ENCODE assay signal across 21 cellular contexts in the genomic region with DNA sequence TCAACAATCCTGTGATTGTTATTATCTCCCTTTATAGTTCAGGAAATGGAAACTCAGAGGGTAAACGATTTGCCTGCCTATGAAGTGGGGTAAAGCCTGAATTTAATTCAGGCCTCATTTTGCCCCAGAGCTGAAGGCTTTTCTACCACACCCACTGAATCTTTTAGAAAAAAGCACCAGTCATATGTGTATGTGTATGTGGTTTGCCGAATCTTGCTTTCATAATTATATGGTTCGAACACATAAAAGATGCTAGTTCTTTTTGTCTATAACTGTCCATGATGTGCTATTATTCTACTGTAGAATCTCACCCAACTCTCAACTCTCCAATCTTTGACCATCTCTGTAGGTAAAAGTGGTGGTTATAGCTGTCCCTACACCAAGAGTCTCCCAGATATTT.
"Had no signal": no experiment of that assay in that cellular context is flagged by ENCODE, and none has a peak within 500 bp of the region (broad histone marks: within the 10 kb centered on the region; RNA-seq: fewer than 3 reads in every experiment).

No MANE protein-coding gene starts in this region.

- H3K4me3 Mint-ChIP-seq: activated CD4-positive, alpha-beta T cell treated with anti-CD3 and anti-CD28 coated beads, Interleukin-2, amount 10 ng/mL, durations not matched to agents 7 days and 5 days; activated CD8-positive, alpha-beta T cell treated with anti-CD3 and anti-CD28 coated beads for 36 hours; activated naive CD4-positive, alpha-beta T cell treated with anti-CD3 and anti-CD28 coated beads for 36 hours; activated T-cell treated with anti-CD3 and anti-CD28 coated beads, Interleukin-2, amount 50 U/mL, for 24 hours; neural crest cell; T-helper 17 cell had no signal

- DNase-seq: activated CD4-positive, alpha-beta T cell treated with anti-CD3 and anti-CD28 coated beads, Interleukin-2, amount 10 ng/mL, durations not matched to agents 7 days and 5 days; activated CD8-positive, alpha-beta T cell treated with anti-CD3 and anti-CD28 coated beads for 36 hours; activated naive CD4-positive, alpha-beta T cell treated with anti-CD3 and anti-CD28 coated beads for 36 hours; activated T-cell treated with anti-CD3 and anti-CD28 coated beads, Interleukin-2, amount 50 U/mL, for 24 hours; amygdala; body of pancreas; dermis blood vessel endothelial cell; effector CD8-positive, alpha-beta T cell; foreskin melanocyte; glutamatergic neuron; hippocampal formation; kidney glomerular epithelial cell; ovary; stimulated activated CD4-positive, alpha-beta T cell treated with anti-CD3 and anti-CD28 coated beads, Interleukin-2, amount 100 ng/mL, for 48 hours; stimulated activated CD8-positive, alpha-beta memory T cell treated with anti-CD3 and anti-CD28 coated beads, Interleukin-4, amount 100 ng/mL, for 48 hours; stimulated activated naive CD4-positive, alpha-beta T cell; SW 1271; T-helper 17 cell; testis; upper lobe of left lung had no signal

- H3K27ac Mint-ChIP-seq: activated CD4-positive, alpha-beta T cell treated with anti-CD3 and anti-CD28 coated beads, Interleukin-2, amount 10 ng/mL, durations not matched to agents 7 days and 5 days; activated CD8-positive, alpha-beta T cell treated with anti-CD3 and anti-CD28 coated beads for 36 hours; activated naive CD4-positive, alpha-beta T cell treated with anti-CD3 and anti-CD28 coated beads for 36 hours; activated T-cell treated with anti-CD3 and anti-CD28 coated beads, Interleukin-2, amount 50 U/mL, for 24 hours; T-helper 17 cell had no signal

- ATAC-seq: activated CD8-positive, alpha-beta T cell treated with anti-CD3 and anti-CD28 coated beads for 36 hours; body of pancreas; T-helper 17 cell had no signal

- H3K27me3 Mint-ChIP-seq: activated CD4-positive, alpha-beta T cell treated with anti-CD3 and anti-CD28 coated beads, Interleukin-2, amount 10 ng/mL, durations not matched to agents 7 days and 5 days; activated CD8-positive, alpha-beta T cell treated with anti-CD3 and anti-CD28 coated beads for 36 hours; activated T-cell treated with anti-CD3 and anti-CD28 coated beads, Interleukin-2, amount 50 U/mL, for 24 hours had no signal

- H3K9me3 Mint-ChIP-seq: activated CD4-positive, alpha-beta T cell treated with anti-CD3 and anti-CD28 coated beads, Interleukin-2, amount 10 ng/mL, durations not matched to agents 7 days and 5 days; activated CD8-positive, alpha-beta T cell treated with anti-CD3 and anti-CD28 coated beads for 36 hours; activated naive CD4-positive, alpha-beta T cell treated with anti-CD3 and anti-CD28 coated beads for 36 hours; activated T-cell treated with anti-CD3 and anti-CD28 coated beads, Interleukin-2, amount 50 U/mL, for 24 hours; neural crest cell had no signal
